ENCODE assay signal across 3 cellular contexts in genomic region chr4:2066011-2066551, GRCh38.
TF ChIP-seq lines count a peak whose summit lies in the region.

No MANE protein-coding gene starts in this region.

TF ChIP-seq in SK-N-SH, 30 proteins besides CTCF, POLR2A, EP300 and RAD21:
- TF ChIP-seq EZH2phosphoT487 (IDR thresholded peaks at IDR 0.05; ENCODE audit: borderline replicate concordance, low read depth) (no peak), MAX (IDR thresholded peaks at IDR 0.05; ENCODE audit: low read depth) (no peak), NFIC (IDR thresholded peaks at IDR 0.05; ENCODE audit: borderline replicate concordance) (no peak), MXI1 (IDR thresholded peaks at IDR 0.05; ENCODE audit: low read depth, low read length) (no peak), FOXJ3 (CRISPR knock-in tag; IDR thresholded peaks at IDR 0.05) (no peak)
TF ChIP-seq in SK-N-SH: peak in this region for 0.

TF ChIP-seq in SK-N-SH treated with all-trans-retinoic acid at 6 μM for 48 hours, 23 proteins besides CTCF, POLR2A, EP300 and RAD21:
- no peak for TF ChIP-seq RARB (CRISPR knock-in tag; IDR thresholded peaks at IDR 0.05)
- no peak for TF ChIP-seq OSR1 (CRISPR knock-in tag; IDR thresholded peaks at IDR 0.05)
- TF ChIP-seq PPARA (CRISPR knock-in tag; IDR thresholded peaks at IDR 0.05; ENCODE audit: borderline replicate concordance): no peak

TF ChIP-seq in H1, 55 proteins besides CTCF, POLR2A, EP300 and RAD21:
- TF ChIP-seq BCL11A (IDR thresholded peaks at IDR 0.05; ENCODE audit: low read depth in 2 of 2, low read length in 2 of 2) (no peak), USF2 (IDR thresholded peaks at IDR 0.05; ENCODE audit: low read length) (no peak), MAX (IDR thresholded peaks at IDR 0.05) (no peak), KDM4A (IDR thresholded peaks at IDR 0.05; ENCODE audit: low read depth, low read length, severe bottlenecking) (no peak), CHD7 (IDR thresholded peaks at IDR 0.05; ENCODE audit: insufficient replicate concordance, low read length) (no peak), SIN3A (conservative IDR thresholded peaks at IDR 0.05 in 1 of 2, IDR thresholded peaks at IDR 0.05 in 1 of 2; ENCODE audit: low read depth in 1 of 2, low read length in 2 of 2) (no peak), CEBPB (IDR thresholded peaks at IDR 0.05; ENCODE audit: low read depth, low read length) (no peak), CTBP2 (IDR thresholded peaks at IDR 0.05; ENCODE audit: borderline replicate concordance, insufficient read depth, insufficient read length, low read length) (no peak), BRCA1 (IDR thresholded peaks at IDR 0.05; ENCODE audit: low read depth, low read length) (no peak), FOSL1 (IDR thresholded peaks at IDR 0.05; ENCODE audit: insufficient read depth, low read depth, low read length) (no peak), CBX5 (IDR thresholded peaks at IDR 0.05; ENCODE audit: low read depth, low read length) (no peak)
